ENCODE assay signal across 17 cellular contexts in the genomic region with DNA sequence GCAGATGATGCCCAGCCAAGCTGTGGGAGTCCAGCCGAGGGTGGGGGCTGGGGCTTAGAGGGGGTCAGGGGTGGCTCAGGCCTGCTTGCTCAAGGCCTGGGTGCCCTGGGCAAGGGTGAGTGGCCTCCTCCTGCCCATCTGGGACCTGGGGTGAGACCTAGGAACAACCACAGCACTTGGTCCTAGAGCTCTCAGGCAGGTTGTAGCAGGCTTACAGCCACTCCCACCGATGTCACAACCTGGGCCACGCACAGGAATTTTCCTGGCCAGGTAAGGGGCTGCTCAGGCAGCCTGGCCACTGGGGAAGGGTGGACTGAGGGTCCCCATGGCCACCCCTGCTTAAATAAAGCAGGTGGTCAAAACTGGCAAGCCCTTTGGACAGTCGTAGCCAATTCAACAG. TPM values are rescaled to one million over a fixed set of nuclear protein-coding genes. Genes with fewer than 3 reads are reported as not detected.
A peak's percentile ranks its signal among the peaks of the same experiment; 100 is the strongest.
DNase-seq lines count a peak whose midpoint lies in the region; ATAC-seq, FAIRE-seq and TF ChIP-seq lines count a peak whose summit lies in the region.
"Had no signal": no experiment of that assay in that cellular context is flagged by ENCODE, and none has a peak within 500 bp of the region (broad histone marks: within the 10 kb centered on the region; RNA-seq: fewer than 3 reads in every experiment).

No MANE protein-coding gene starts in this region.

- H3K27me3 ChIP-seq in CD4-positive, alpha-beta memory T cell (ENCODE audit: insufficient read depth, low read length): no peaks in the 10 kb centered on the region
- H3K27me3 ChIP-seq in body of pancreas (no peaks in the 10 kb centered on the region), keratinocyte (ENCODE audit: control insufficient read depth, extremely low read depth, insufficient read depth, low read length) (no peaks in the 10 kb centered on the region)
- H3K27me3 ChIP-seq: adrenal gland, spleen, testis had no signal

- FAIRE-seq in keratinocyte (lab: Jason Lieb, UNC): no peak

- H4K20me1 ChIP-seq in keratinocyte (ENCODE audit: control insufficient read depth, extremely low read depth, insufficient read depth, low read length): no peaks in the 10 kb centered on the region

- no peak for ATAC-seq in body of pancreas
- no peak for ATAC-seq in stimulated activated memory B cell treated with anti-CD40 and anti-IgM and Interleukin-4, amounts not matched to agents 10 μg/mL and 1 μg/mL and 100 μg/mL, for 72 hours
- ATAC-seq in HG03565 (IDR thresholded peaks at IDR 0.05; ENCODE audit: unreplicated experiment): no peak
- no peak for ATAC-seq in effector memory CD8-positive, alpha-beta T cell (replicated peaks)
- ATAC-seq: psoas muscle, SK-N-SH treated with all-trans-retinoic acid at 6 μM for 48 hours had no signal

- no peak overlapping the region for H2AFZ ChIP-seq in keratinocyte (ENCODE audit: control insufficient read depth, low read length)

- peaks cover 26% of the 10 kb centered on the region for H3K4me1 ChIP-seq in CD4-positive, alpha-beta memory T cell (ENCODE audit: insufficient read depth, low read length)
- peaks cover 50% of the 10 kb centered on the region for H3K4me1 ChIP-seq in body of pancreas
- H3K4me1 ChIP-seq in keratinocyte (ENCODE audit: control insufficient read depth, extremely low read depth, insufficient read depth, low read length): peaks cover 47% of the 10 kb centered on the region

- dilution Hi-C loops in keratinocyte (cut with MboI; ENCODE audit: extremely low pct_ligation_motif_present, low sequenced_read_pairs): no loop called here

- H3K27me3 Mint-ChIP-seq in CD4-positive, alpha-beta memory T cell: no peaks in the 10 kb centered on the region
- no peaks in the 10 kb centered on the region for H3K27me3 Mint-ChIP-seq in stimulated activated memory B cell treated with anti-CD40 and anti-IgM and Interleukin-4, amounts not matched to agents 10 μg/mL and 1 μg/mL and 100 μg/mL, for 72 hours
- no peaks in the 10 kb centered on the region for H3K27me3 Mint-ChIP-seq in effector memory CD8-positive, alpha-beta T cell

- intact Hi-C loops in CD4-positive, alpha-beta memory T cell (cut with micrococcal nuclease): no loop called here
- intact Hi-C loops in body of pancreas (cut with DNase I): no loop called here

- no peak for TF ChIP-seq POLR2A in body of pancreas (IDR thresholded peaks at IDR 0.05)

- POLR2A ChIA-PET in CD4-positive, alpha-beta memory T cell (lab: Charles Lee; ENCODE audit: partially characterized antibody): no interaction called here

- peaks cover 8 to 50% (median 30%) of the 10 kb centered on the region in 4 donors for H3K4me1 Mint-ChIP-seq in CD4-positive, alpha-beta memory T cell
- peaks cover 24% of the 10 kb centered on the region for H3K4me1 Mint-ChIP-seq in stimulated activated memory B cell treated with anti-CD40 and anti-IgM and Interleukin-4, amounts not matched to agents 10 μg/mL and 1 μg/mL and 100 μg/mL, for 72 hours
- peaks cover 14 to 18% of the 10 kb centered on the region in 2 donors for H3K4me1 Mint-ChIP-seq in effector memory CD8-positive, alpha-beta T cell (ENCODE audit: low read depth in 2 of 2)

- no peaks in the 10 kb centered on the region for H3K79me2 ChIP-seq in keratinocyte (ENCODE audit: control insufficient read depth, insufficient read depth, low read length)

- H3K27ac ChIP-seq in CD4-positive, alpha-beta memory T cell (ENCODE audit: low read depth, low read length): no peak overlapping the region
- peak overlapping the region in 3 of 4 donors; percentile 98 to 100 (median 100) for H3K27ac ChIP-seq in body of pancreas
- no peak overlapping the region for H3K27ac ChIP-seq in keratinocyte (ENCODE audit: control insufficient read depth, insufficient read depth, low read length)

- H3K27ac Mint-ChIP-seq in CD4-positive, alpha-beta memory T cell: peak overlapping the region in 4 of 7 donors; percentile 10 to 77 (median 39)
- peak overlapping the region; percentile 85 for H3K27ac Mint-ChIP-seq in stimulated activated memory B cell treated with anti-CD40 and anti-IgM and Interleukin-4, amounts not matched to agents 10 μg/mL and 1 μg/mL and 100 μg/mL, for 72 hours
- peak overlapping the region in 1 of 2 donors; percentile 71 for H3K27ac Mint-ChIP-seq in effector memory CD8-positive, alpha-beta T cell

- H3K4me2 ChIP-seq in keratinocyte (ENCODE audit: control insufficient read depth, extremely low read depth, insufficient read depth, low read depth, low read length): peak overlapping the region; percentile 51

- no peak for DNase-seq in CD4-positive, alpha-beta memory T cell
- DNase-seq in body of pancreas (no peak), keratinocyte (ENCODE audit: low read depth, low spot score) (no peak), foreskin fibroblast (no peak), pons (ENCODE audit: low spot score) (no peak)
- no peak for DNase-seq in effector memory CD8-positive, alpha-beta T cell
- DNase-seq: activated CD4-positive, alpha-beta T cell treated with anti-CD3 and anti-CD28 coated beads for 4 hours; hypothalamus; NCI-H1694 treated with DMSO at 0.1 percent for 48 hours; nephron progenitor cell; psoas muscle; spleen; testis had no signal

- no peak overlapping the region for H3K9ac ChIP-seq in keratinocyte (ENCODE audit: control insufficient read depth, extremely low read depth, insufficient read depth, low read length)

- no peaks in the 10 kb centered on the region for H3K9me1 ChIP-seq in keratinocyte (ENCODE audit: control insufficient read depth, extremely low read depth, insufficient read depth, low read length)

- CTCF ChIA-PET in CD4-positive, alpha-beta memory T cell (lab: Charles Lee; ENCODE audit: partially characterized antibody): no interaction called here

- TF ChIP-seq CTCF in body of pancreas (IDR thresholded peaks at IDR 0.05) (no peak), keratinocyte (optimal IDR thresholded peaks at IDR 0.05 in 1 of 3, IDR thresholded peaks at IDR 0.05 in 1 of 3, conservative IDR thresholded peaks at IDR 0.05 in 1 of 3; ENCODE audit: extremely low read depth in 1 of 3, insufficient read depth in 2 of 3, low read length in 3 of 3) (no peak), foreskin fibroblast (IDR thresholded peaks at IDR 0.05; ENCODE audit: low read depth, low read length) (no peak)

- H3K36me3 ChIP-seq in CD4-positive, alpha-beta memory T cell (ENCODE audit: insufficient read depth, low read length): no peaks in the 10 kb centered on the region
- H3K36me3 ChIP-seq in body of pancreas (replicated peaks in 1 of 2; ENCODE audit: insufficient read depth in 1 of 2, low read depth in 2 of 2): no peaks in the 10 kb centered on the region
- peaks cover 4 to 6% of the 10 kb centered on the region in 2 experiments for H3K36me3 ChIP-seq in keratinocyte (ENCODE audit: control insufficient read depth in 2 of 2, extremely low read depth in 1 of 2, insufficient read depth in 2 of 2, low read length in 2 of 2)

- H3K4me3 Mint-ChIP-seq in CD4-positive, alpha-beta memory T cell: no peak overlapping the region
- H3K4me3 Mint-ChIP-seq in stimulated activated memory B cell treated with anti-CD40 and anti-IgM and Interleukin-4, amounts not matched to agents 10 μg/mL and 1 μg/mL and 100 μg/mL, for 72 hours: no peak overlapping the region
- H3K4me3 Mint-ChIP-seq in effector memory CD8-positive, alpha-beta T cell: no peak overlapping the region
- H3K4me3 Mint-ChIP-seq: nephron progenitor cell had no signal

- no peaks in the 10 kb centered on the region for H3K36me3 Mint-ChIP-seq in CD4-positive, alpha-beta memory T cell
- no peaks in the 10 kb centered on the region for H3K36me3 Mint-ChIP-seq in stimulated activated memory B cell treated with anti-CD40 and anti-IgM and Interleukin-4, amounts not matched to agents 10 μg/mL and 1 μg/mL and 100 μg/mL, for 72 hours
- H3K36me3 Mint-ChIP-seq in effector memory CD8-positive, alpha-beta T cell (ENCODE audit: insufficient read depth): peaks cover 21% of the 10 kb centered on the region

- H3K4me3 ChIP-seq in CD4-positive, alpha-beta memory T cell (ENCODE audit: low read length in 2 of 2): no peak overlapping the region
- H3K4me3 ChIP-seq in body of pancreas (no peak overlapping the region), keratinocyte (ENCODE audit: control insufficient read depth in 2 of 3, extremely low read depth in 1 of 3, insufficient read depth in 2 of 3, low read depth in 1 of 3, low read length in 3 of 3) (no peak overlapping the region), foreskin fibroblast (ENCODE audit: low read depth in 1 of 2, low read length in 2 of 2) (no peak overlapping the region)
- H3K4me3 ChIP-seq: adrenal gland, psoas muscle, spleen, testis had no signal

- H3K9me3 Mint-ChIP-seq in CD4-positive, alpha-beta memory T cell: no peaks in the 10 kb centered on the region
- no peaks in the 10 kb centered on the region for H3K9me3 Mint-ChIP-seq in stimulated activated memory B cell treated with anti-CD40 and anti-IgM and Interleukin-4, amounts not matched to agents 10 μg/mL and 1 μg/mL and 100 μg/mL, for 72 hours
- no peaks in the 10 kb centered on the region for H3K9me3 Mint-ChIP-seq in effector memory CD8-positive, alpha-beta T cell
- H3K9me3 Mint-ChIP-seq: nephron progenitor cell had no signal

- no peaks in the 10 kb centered on the region for H3K9me3 ChIP-seq in CD4-positive, alpha-beta memory T cell (ENCODE audit: control insufficient read depth in 1 of 2, low read length in 2 of 2)
- H3K9me3 ChIP-seq in body of pancreas: no peaks in the 10 kb centered on the region
- H3K9me3 ChIP-seq in keratinocyte (ENCODE audit: control insufficient read depth, low read depth, low read length): no peaks in the 10 kb centered on the region
- H3K9me3 ChIP-seq: adrenal gland, psoas muscle, spleen, testis had no signal

- WGBS in body of pancreas, 2 donors: 68 to 83% methylated on average over 3 to 4 of the region's 4 CpGs

RNA-seq across cellular contexts. Expression of a gene that starts 6.3 kb away (rescaled TPM):
- total RNA-seq in CD4-positive, alpha-beta memory T cell: 10 to 100 TPM in 1 of 2 experiments, 1 to 10 TPM in 1; 10.0 to 11.7 TPM
- 10 to 100 TPM in 1 of 2 donors, 1 to 10 TPM in 1; 5.0 to 15.5 TPM for polyA plus RNA-seq in CD4-positive, alpha-beta memory T cell
- 10 to 100 TPM; 22.3 to 88.0 TPM for total RNA-seq in body of pancreas
- 51.7 to 62.3 TPM (median 59.8 TPM) in 3 replicates for polyA plus RNA-seq in keratinocyte
- polyA plus RNA-seq in keratinocyte (2011; ENCODE audit: low read depth): 141 TPM
- polyA plus RNA-seq in keratinocyte (2011; cell fraction: cytosol; rRNA removed): 13.1 and 22.9 TPM in 2 replicates
- 193 and 230 TPM in 2 replicates for polyA plus RNA-seq in keratinocyte (2011; cell fraction: nucleus; rRNA removed)
- 58.4 and 115 TPM in 2 replicates for polyA plus RNA-seq in keratinocyte (2012; ENCODE audit: low replicate concordance)
- polyA minus RNA-seq in keratinocyte: 92.2 to 212 TPM (median 99.5 TPM) in 3 replicates
- polyA minus RNA-seq in keratinocyte (2011; cell fraction: cytosol; rRNA and poly(A)+ RNA removed): 158 TPM
- 274 and 384 TPM in 2 replicates for polyA minus RNA-seq in keratinocyte (2011; cell fraction: nucleus; rRNA and poly(A)+ RNA removed)

Comparison
In these comparisons a context has a peak if more than half of its experiments do, and no peak if none do; other contexts are left out.
1. H3K27ac ChIP-seq: peak in body of pancreas (3 of 4); none in CD4-positive, alpha-beta memory T cell (single experiment) and keratinocyte (single experiment).